In the genomic region with DNA sequence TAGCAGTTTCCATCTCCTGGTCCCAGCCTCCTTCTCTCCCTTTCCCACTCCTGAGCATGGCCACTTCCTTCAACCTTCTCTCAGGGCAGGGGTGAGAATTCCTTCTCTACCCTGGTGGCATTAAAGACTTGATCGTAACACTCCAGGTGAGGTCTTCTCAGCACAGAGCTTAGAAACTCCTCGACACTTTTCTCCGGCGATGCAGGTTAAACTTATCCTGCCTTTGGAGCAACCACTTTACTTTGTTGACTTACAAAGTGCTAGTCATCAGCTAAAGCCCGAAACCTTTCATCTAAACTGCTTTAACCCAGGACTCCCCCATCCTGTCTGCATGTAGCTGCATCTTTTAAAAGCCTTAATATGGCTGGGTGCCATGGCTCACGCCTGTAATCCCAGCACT, we compare ENCODE assay signal across 1 cellular context.
TF ChIP-seq lines count a peak whose summit lies in the region.

No MANE protein-coding gene starts in this region.

TF ChIP-seq in WTC11, 78 proteins besides CTCF, POLR2A, EP300 and RAD21 (continued from another document):
- TF ChIP-seq E2F1 (CRISPR knock-in tag; IDR thresholded peaks at IDR 0.05) = no peak
- TF ChIP-seq E2F4 (CRISPR knock-in tag; IDR thresholded peaks at IDR 0.05; ENCODE audit: borderline replicate concordance, low read depth) = no peak
- TF ChIP-seq ETV6 (CRISPR knock-in tag; IDR thresholded peaks at IDR 0.05) = no peak
- no peak for TF ChIP-seq EMX1 (CRISPR knock-in tag; IDR thresholded peaks at IDR 0.05)
- TF ChIP-seq TCF7 (CRISPR knock-in tag; IDR thresholded peaks at IDR 0.05; ENCODE audit: low read depth) = no peak
- TF ChIP-seq JUN (CRISPR knock-in tag; IDR thresholded peaks at IDR 0.05) = no peak
- TF ChIP-seq CREB1 (CRISPR knock-in tag; IDR thresholded peaks at IDR 0.05) = no peak
- TF ChIP-seq ZBTB43 (CRISPR knock-in tag; IDR thresholded peaks at IDR 0.05) = no peak
- TF ChIP-seq KAT7 (CRISPR knock-in tag; IDR thresholded peaks at IDR 0.05; ENCODE audit: borderline replicate concordance) = no peak
- TF ChIP-seq, protein P1, sequence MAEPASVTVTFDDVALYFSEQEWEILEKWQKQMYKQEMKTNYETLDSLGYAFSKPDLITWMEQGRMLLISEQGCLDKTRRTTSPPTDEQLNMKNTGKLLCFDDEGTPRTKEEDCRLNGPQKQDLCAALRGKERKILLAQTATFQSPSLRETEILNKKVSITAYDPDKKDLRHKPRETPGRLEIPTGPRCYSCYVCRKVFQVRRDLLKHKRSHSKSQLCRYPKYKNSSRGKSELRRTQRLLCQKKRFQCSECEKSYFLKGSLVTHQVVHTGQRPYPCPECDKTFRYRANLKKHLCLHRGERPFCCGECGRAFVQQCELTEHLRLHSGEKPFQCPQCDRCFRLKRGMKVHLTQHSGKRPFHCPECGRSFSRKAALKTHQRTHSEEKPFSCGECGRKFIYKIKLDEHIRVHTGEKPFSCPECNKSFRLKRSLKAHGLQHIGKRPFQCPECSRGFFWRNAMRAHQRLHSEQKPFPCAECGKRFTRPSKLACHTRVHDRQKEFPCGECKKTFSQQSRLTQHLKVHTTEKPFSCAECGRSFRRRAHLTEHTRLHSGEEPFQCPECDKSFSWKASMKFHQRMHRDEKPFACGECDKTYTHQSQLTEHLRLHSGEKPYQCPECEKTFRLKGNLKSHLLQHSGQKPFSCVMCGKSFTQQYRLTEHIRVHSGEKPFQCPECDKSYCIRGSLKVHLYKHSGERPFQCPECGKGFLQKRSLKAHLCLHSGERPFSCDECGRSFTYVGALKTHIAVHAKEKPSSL (CRISPR knock-in tag; conservative IDR thresholded peaks at IDR 0.05) = no peak
TF ChIP-seq in WTC11: peak in this region for 0.
